ENCODE assay signal across 8 cellular contexts in genomic region chr17:73191443-73192218, GRCh38. TPM values are rescaled to one million over a fixed set of nuclear protein-coding genes. Genes with fewer than 3 reads are reported as not detected.
DNase-seq lines count a peak whose midpoint lies in the region; ATAC-seq and TF ChIP-seq lines count a peak whose summit lies in the region.

No MANE protein-coding gene starts in this region.

- no peaks in the 10 kb centered on the region for H3K9me3 Mint-ChIP-seq in CD4-positive, CD25-positive, alpha-beta regulatory T cell

- H3K36me3 ChIP-seq in CD4-positive, CD25-positive, alpha-beta regulatory T cell (ENCODE audit: control insufficient read depth, insufficient read depth, low read length) = peaks cover 6% of the 10 kb centered on the region
- H3K36me3 ChIP-seq in neutrophil (peaks cover 4% of the 10 kb centered on the region), thymus (ENCODE audit: control insufficient read depth, insufficient read depth) (peaks cover 2% of the 10 kb centered on the region)

- H3K4me1 Mint-ChIP-seq in CD4-positive, CD25-positive, alpha-beta regulatory T cell = peaks cover 10 to 40% (median 16%) of the 10 kb centered on the region in 4 donors

- peak; percentile 54 to 85 (median 67) for DNase-seq in CD4-positive, CD25-positive, alpha-beta regulatory T cell
- DNase-seq in GM20000 (ENCODE audit: low spot score) (peak; percentile 85), SHP77 (lab: John Stamatoyannopoulos, UW) (peak; percentile 76 to 79), foreskin keratinocyte (peak in 1 of 2 donors; percentile 55)
- peak; percentile 89 for DNase-seq in activated effector memory CD4-positive, alpha-beta T cell treated with anti-CD3 and anti-CD28 coated beads, Interleukin-2, amount 50 U/mL, for 16 hours

- peak overlapping the region; percentile 0 to 90 (median 84) for H3K27ac Mint-ChIP-seq in CD4-positive, CD25-positive, alpha-beta regulatory T cell

- TF ChIP-seq CTCF in GM20000 (IDR thresholded peaks at IDR 0.05; ENCODE audit: extremely low read depth, missing control alignments) = peak; percentile 46
- TF ChIP-seq CTCF in LNCAP (IDR thresholded peaks at IDR 0.05) = peak; percentile 96
- TF ChIP-seq CTCF in foreskin keratinocyte (conservative IDR thresholded peaks at IDR 0.05) = peak; percentile 86
- TF ChIP-seq CTCF in neutrophil (IDR thresholded peaks at IDR 0.05) = peak; percentile 76

- peak in 1 of 2 donors; percentile 33 for ATAC-seq in CD4-positive, CD25-positive, alpha-beta regulatory T cell (ENCODE audit: low read depth in 2 of 2)
- peak; percentile 33 for ATAC-seq in foreskin keratinocyte

- peaks cover 6% of the 10 kb centered on the region for H3K36me3 Mint-ChIP-seq in CD4-positive, CD25-positive, alpha-beta regulatory T cell

- H3K4me3 Mint-ChIP-seq in CD4-positive, CD25-positive, alpha-beta regulatory T cell = peak overlapping the region; percentile 84 to 95 (median 92)

- H3K4me1 ChIP-seq in CD4-positive, CD25-positive, alpha-beta regulatory T cell (ENCODE audit: control insufficient read depth, insufficient read depth, low read length, poor library complexity, severe bottlenecking) = peaks cover 17% of the 10 kb centered on the region
- H3K4me1 ChIP-seq in foreskin keratinocyte (peaks cover 7% of the 10 kb centered on the region), neutrophil (ENCODE audit: control insufficient read depth in 1 of 2, insufficient read depth in 1 of 2, low read depth in 1 of 2, low read length in 1 of 2) (peaks cover 18 to 20% of the 10 kb centered on the region in 2 experiments), thymus (ENCODE audit: control insufficient read depth, insufficient read depth, low read length) (peaks cover 10% of the 10 kb centered on the region)

- peak overlapping the region; percentile 85 for H3K27ac ChIP-seq in CD4-positive, CD25-positive, alpha-beta regulatory T cell (ENCODE audit: insufficient read depth, low read length, poor library complexity, severe bottlenecking)
- H3K27ac ChIP-seq in foreskin keratinocyte = no peak overlapping the region
- H3K27ac ChIP-seq in neutrophil = peak overlapping the region; percentile 86
- H3K27ac ChIP-seq in thymus (ENCODE audit: low read depth) = peak overlapping the region; percentile 15

- H3K4me3 ChIP-seq in CD4-positive, CD25-positive, alpha-beta regulatory T cell (ENCODE audit: low read depth, low read length) = peak overlapping the region; percentile 78
- peak overlapping the region; percentile 93 to 96 for H3K4me3 ChIP-seq in neutrophil (ENCODE audit: low read depth in 1 of 2, low read length in 1 of 2)
- H3K4me3 ChIP-seq in thymus (ENCODE audit: low read length) = peak overlapping the region; percentile 72

- H3K27me3 ChIP-seq in CD4-positive, CD25-positive, alpha-beta regulatory T cell (ENCODE audit: control insufficient read depth, insufficient read depth, low read length) = no peaks in the 10 kb centered on the region
- H3K27me3 ChIP-seq in foreskin keratinocyte = no peaks in the 10 kb centered on the region
- H3K27me3 ChIP-seq in neutrophil = no peaks in the 10 kb centered on the region
- no peaks in the 10 kb centered on the region for H3K27me3 ChIP-seq in thymus (ENCODE audit: control insufficient read depth, insufficient read depth)

- no peaks in the 10 kb centered on the region for H3K27me3 Mint-ChIP-seq in CD4-positive, CD25-positive, alpha-beta regulatory T cell

- 15% methylated on average over 26 of the region's 26 CpGs for WGBS in thymus

- no peaks in the 10 kb centered on the region for H3K9me3 ChIP-seq in CD4-positive, CD25-positive, alpha-beta regulatory T cell (ENCODE audit: control insufficient read depth in 2 of 2, low read length in 2 of 2)
- H3K9me3 ChIP-seq in neutrophil (no peaks in the 10 kb centered on the region), thymus (ENCODE audit: control insufficient read depth) (no peaks in the 10 kb centered on the region)

RNA-seq across cellular contexts. Expression of gene COG1, which starts 1.2 kb away (rescaled TPM):
- total RNA-seq in CD4-positive, CD25-positive, alpha-beta regulatory T cell = 61.0 TPM
- polyA plus RNA-seq in CD4-positive, CD25-positive, alpha-beta regulatory T cell = 10 to 100 TPM; 18.9 to 31.7 (median 21.2) TPM
- 17.0 and 17.6 TPM in 2 replicates for total RNA-seq in foreskin keratinocyte
- 15.1 and 17.9 TPM in 2 replicates for polyA plus RNA-seq in foreskin keratinocyte
- polyA plus RNA-seq in thymus = 15.7 TPM

RNA-seq across cellular contexts. Expression of gene SSTR2, which starts 26.8 kb away (rescaled TPM):
- total RNA-seq in CD4-positive, CD25-positive, alpha-beta regulatory T cell = 0.05 TPM
- under 1 TPM in 1 of 4 donors, not detected in 3; 0.05 TPM for polyA plus RNA-seq in CD4-positive, CD25-positive, alpha-beta regulatory T cell
- total RNA-seq in foreskin keratinocyte = not detected in 2 replicates
- polyA plus RNA-seq in foreskin keratinocyte (not detected in 2 replicates), thymus (0.71 TPM)

Comparison
In these comparisons a context has a peak if more than half of its experiments do, and no peak if none do; other contexts are left out.
1. CTCF ChIP-seq: peak in every context shown above with its lines; median percentile 96 in LNCAP; 86 in foreskin keratinocyte; 76 in neutrophil; 46 in GM20000.